Comparison of ENCODE assay signal across 16 cellular contexts in genomic region chr5:78613756-78614155, GRCh38. TPM values are rescaled to one million over a fixed set of nuclear protein-coding genes. Genes with fewer than 3 reads are reported as not detected.
A peak's percentile ranks its signal among the peaks of the same experiment; 100 is the strongest.
DNase-seq lines count a peak whose midpoint lies in the region; ATAC-seq, FAIRE-seq and TF ChIP-seq lines count a peak whose summit lies in the region.
"Had no signal": no experiment of that assay in that cellular context is flagged by ENCODE, and none has a peak within 500 bp of the region (broad histone marks: within the 10 kb centered on the region; RNA-seq: fewer than 3 reads in every experiment).

No MANE protein-coding gene starts in this region.

- H3K27me3 Mint-ChIP-seq in H9 (ENCODE audit: low read depth) (no peaks in the 10 kb centered on the region), neural crest cell (ENCODE audit: low read depth) (no peaks in the 10 kb centered on the region)
- H3K27me3 Mint-ChIP-seq in natural killer cell treated with Interleukin-12 subunit alpha and Interleukin-12 subunit beta and Interleukin-15 and Interleukin-18, amount 100 ng/mL, for 72 hours, result peaks cover 0 to 3% of the 10 kb centered on the region in 2 donors
- H3K27me3 Mint-ChIP-seq: IgD-negative memory B cell had no signal

- no peaks in the 10 kb centered on the region for H3K36me3 ChIP-seq in BE2C
- H3K36me3 ChIP-seq: BLaER1 had no signal

- H3K4me1 Mint-ChIP-seq in H9 (peaks cover 24 to 33% of the 10 kb centered on the region in 2 experiments), neural crest cell (peaks cover 34% of the 10 kb centered on the region)
- H3K4me1 Mint-ChIP-seq in natural killer cell treated with Interleukin-12 subunit alpha and Interleukin-12 subunit beta and Interleukin-15 and Interleukin-18, amount 100 ng/mL, for 72 hours (ENCODE audit: low read depth in 2 of 2), result no peaks in the 10 kb centered on the region
- H3K4me1 Mint-ChIP-seq: CD8-positive, alpha-beta memory T cell; IgD-negative memory B cell had no signal

- no peak overlapping the region for H3T11ph ChIP-seq in H9 (ENCODE audit: low read length)

- no peaks in the 10 kb centered on the region for H3K23me2 ChIP-seq in H9 (ENCODE audit: insufficient read length, low read depth, low read length, poor library complexity, severe bottlenecking)

- no peak overlapping the region for H4K5ac ChIP-seq in H9 (ENCODE audit: insufficient read length, low read depth, low read length)

- H3K9ac ChIP-seq in H9 (ENCODE audit: extremely low read depth, insufficient read length, low read length), result no peak overlapping the region
- H3K9ac ChIP-seq: BLaER1 had no signal

- no CpG with 5 or more reads among the region's 4 CpGs for WGBS in H9 (ENCODE audit: extremely low coverage, insufficient read length, low lambda C conversion rate)

- peaks cover 8% of the 10 kb centered on the region; the same call in 1 of the 2 replicates for H3K4me1 ChIP-seq in H9 (ENCODE audit: insufficient read depth, low read length)
- H3K4me1 ChIP-seq in BE2C, result no peaks in the 10 kb centered on the region
- H3K4me1 ChIP-seq: BLaER1 had no signal

- H3K56ac ChIP-seq in H9 (ENCODE audit: insufficient read length, low read depth, low read length), result no peak overlapping the region

- no peak overlapping the region for H4K91ac ChIP-seq in H9 (ENCODE audit: insufficient read length, low read depth, low read length)

- no peak for TF ChIP-seq CTCF in D721Med (IDR thresholded peaks at IDR 0.05; ENCODE audit: insufficient read depth, missing control alignments)
- TF ChIP-seq CTCF in H9 (conservative IDR thresholded peaks at IDR 0.05), result no peak
- TF ChIP-seq CTCF in neural crest cell (conservative IDR thresholded peaks at IDR 0.05), result no peak
- no peak for TF ChIP-seq CTCF in BE2C (IDR thresholded peaks at IDR 0.05; ENCODE audit: low read depth, low read length)

- no peak overlapping the region for H2AK5ac ChIP-seq in H9 (ENCODE audit: insufficient read length, low read length)

- no peak overlapping the region for H3K4me3 ChIP-seq in BE2C (ENCODE audit: low read depth, low read length)
- H3K4me3 ChIP-seq: A549, BLaER1, GM23338 had no signal

- no peaks in the 10 kb centered on the region for H3K79me2 ChIP-seq in H9 (ENCODE audit: insufficient read depth, low read length)

- no peak overlapping the region for H2BK120ac ChIP-seq in H9 (ENCODE audit: low read depth, low read length, poor library complexity, severe bottlenecking)

- no peaks in the 10 kb centered on the region for H3K79me1 ChIP-seq in H9 (ENCODE audit: insufficient read depth, low read depth, low read length, poor library complexity, severe bottlenecking)

- H4K20me1 ChIP-seq in H9 (ENCODE audit: control insufficient read depth, insufficient read depth, insufficient read length), result no peaks in the 10 kb centered on the region
- H4K20me1 ChIP-seq: BLaER1 had no signal

- DNase-seq in D721Med (ENCODE audit: insufficient read length, low spot score) (no peak), H9 (no peak), foreskin melanocyte (peak; percentile 88), neural crest cell (ENCODE audit: low read depth, low spot score) (no peak), BE2C (no peak), pons (ENCODE audit: low spot score) (no peak)
- DNase-seq in natural killer cell treated with Interleukin-12 subunit alpha and Interleukin-12 subunit beta and Interleukin-15 and Interleukin-18, amount 100 ng/mL, for 72 hours (ENCODE audit: low spot score), result no peak
- DNase-seq: CD8-positive, alpha-beta memory T cell; DMS 273 treated with DMSO at 0.1 percent for 48 hours; H7 had no signal

- H3K27ac ChIP-seq in H9 (ENCODE audit: insufficient read length, low read depth, low read length), result no peak overlapping the region
- H3K27ac ChIP-seq: A549, BLaER1 had no signal

- peak; percentile 6 for FAIRE-seq in D721Med (lab: Jason Lieb, UNC)
- FAIRE-seq: A549, GM18507 had no signal

- H3K4me2 ChIP-seq in H9 (ENCODE audit: insufficient read depth, insufficient read length, low read length), result no peak overlapping the region
- H3K4me2 ChIP-seq: A549, BLaER1, GM23338 had no signal

- H3K9me3 Mint-ChIP-seq in H9, result no peaks in the 10 kb centered on the region
- H3K9me3 Mint-ChIP-seq in neural crest cell, result peaks cover 3% of the 10 kb centered on the region
- no peaks in the 10 kb centered on the region for H3K9me3 Mint-ChIP-seq in natural killer cell treated with Interleukin-12 subunit alpha and Interleukin-12 subunit beta and Interleukin-15 and Interleukin-18, amount 100 ng/mL, for 72 hours
- H3K9me3 Mint-ChIP-seq: CD8-positive, alpha-beta memory T cell; GM23338 had no signal

- no peak overlapping the region for H2BK5ac ChIP-seq in H9 (ENCODE audit: insufficient read length, low read length)

- no peak overlapping the region for H3K23ac ChIP-seq in H9 (ENCODE audit: insufficient read length, low read depth, low read length)

- no peak overlapping the region for H3K18ac ChIP-seq in H9 (ENCODE audit: insufficient read length, low read depth, low read length)

- H3K27ac Mint-ChIP-seq in H9, result peak overlapping the region in 2 of 3 experiments; percentile 40 to 74; a peak in 1 of 7 replicates
- peak overlapping the region; percentile 71 for H3K27ac Mint-ChIP-seq in neural crest cell (ENCODE audit: unreplicated experiment)
- no peak overlapping the region for H3K27ac Mint-ChIP-seq in natural killer cell treated with Interleukin-12 subunit alpha and Interleukin-12 subunit beta and Interleukin-15 and Interleukin-18, amount 100 ng/mL, for 72 hours
- H3K27ac Mint-ChIP-seq: CD8-positive, alpha-beta memory T cell; GM23338; IgD-negative memory B cell had no signal

- H3K27me3 ChIP-seq in H9 (ENCODE audit: insufficient read depth, low read length), result no peaks in the 10 kb centered on the region
- H3K27me3 ChIP-seq in BE2C, result no peaks in the 10 kb centered on the region
- H3K27me3 ChIP-seq: BLaER1 had no signal

- peaks cover 28 to 36% (median 30%) of the 10 kb centered on the region in 3 experiments for H3K36me3 Mint-ChIP-seq in H9 (ENCODE audit: insufficient read depth in 1 of 3, low read depth in 3 of 3)
- peaks cover 15% of the 10 kb centered on the region for H3K36me3 Mint-ChIP-seq in neural crest cell (ENCODE audit: low read depth)
- H3K36me3 Mint-ChIP-seq in natural killer cell treated with Interleukin-12 subunit alpha and Interleukin-12 subunit beta and Interleukin-15 and Interleukin-18, amount 100 ng/mL, for 72 hours, result no peaks in the 10 kb centered on the region
- H3K36me3 Mint-ChIP-seq: CD8-positive, alpha-beta memory T cell had no signal

- no peak overlapping the region for H3K14ac ChIP-seq in H9 (ENCODE audit: insufficient read depth, low read length)

- H2BK15ac ChIP-seq in H9 (ENCODE audit: low read depth, low read length), result no peak overlapping the region

- no peak overlapping the region for H3K4ac ChIP-seq in H9 (ENCODE audit: low read depth, low read length)

- no peak overlapping the region for H4K8ac ChIP-seq in H9 (replicated peaks; ENCODE audit: insufficient read length, low read depth, low read length)

- H3K4me3 Mint-ChIP-seq in H9 (no peak overlapping the region), neural crest cell (peak overlapping the region; percentile 3)
- no peak overlapping the region for H3K4me3 Mint-ChIP-seq in natural killer cell treated with Interleukin-12 subunit alpha and Interleukin-12 subunit beta and Interleukin-15 and Interleukin-18, amount 100 ng/mL, for 72 hours
- H3K4me3 Mint-ChIP-seq: CD8-positive, alpha-beta memory T cell; GM23338; IgD-negative memory B cell had no signal

- H2AFZ ChIP-seq in H9 (ENCODE audit: low read length), result no peak overlapping the region
- H2AFZ ChIP-seq: GM23338 had no signal

- H2BK20ac ChIP-seq in H9 (ENCODE audit: low read depth, low read length, poor library complexity, severe bottlenecking), result no peak overlapping the region

- no peak overlapping the region for H2BK12ac ChIP-seq in H9 (ENCODE audit: insufficient read length, low read depth, low read length)

- H3K9me3 ChIP-seq in H9 (ENCODE audit: control insufficient read depth, low read depth, low read length) (no peaks in the 10 kb centered on the region), BE2C (no peaks in the 10 kb centered on the region)
- H3K9me3 ChIP-seq: A549 had no signal

- ATAC-seq in natural killer cell treated with Interleukin-12 subunit alpha and Interleukin-12 subunit beta and Interleukin-15 and Interleukin-18, amount 100 ng/mL, for 72 hours, result no peak
- ATAC-seq in HG02571 (IDR thresholded peaks at IDR 0.05; ENCODE audit: unreplicated experiment), result no peak
- ATAC-seq: A549, GM23338 had no signal

RNA-seq across cellular contexts. Expression of gene LHFPL2, which starts 34.8 kb away (rescaled TPM):
- total RNA-seq in H9 (2021) (26.3 and 26.6 TPM in 2 replicates), neural crest cell (14.4 and 15.0 TPM in 2 replicates)
- total RNA-seq in natural killer cell treated with Interleukin-12 subunit alpha and Interleukin-12 subunit beta and Interleukin-15 and Interleukin-18, amount 100 ng/mL, for 72 hours, result 1 to 10 TPM in 1 of 2 donors, under 1 TPM in 1; 0.45 to 1.8 TPM
- 7.5 TPM for polyA plus RNA-seq in BE2C (2012; ENCODE audit: insufficient read depth, insufficient read length, low read depth)

Comparison
In these comparisons a context has a peak if more than half of its experiments do, and no peak if none do; other contexts are left out.
1. H3K27ac Mint-ChIP-seq: peak in H9 (2 of 3) and neural crest cell (single experiment); none in natural killer cell treated with Interleukin-12 subunit alpha and Interleukin-12 subunit beta and Interleukin-15 and Interleukin-18, amount 100 ng/mL, for 72 hours (0 of 2).